ENCODE assay signal across 21 cellular contexts in genomic region chr2:45261746-45262145, GRCh38.
A peak's percentile ranks its signal among the peaks of the same experiment; 100 is the strongest.
DNase-seq lines count a peak whose midpoint lies in the region; ATAC-seq and TF ChIP-seq lines count a peak whose summit lies in the region.
"Had no signal": no experiment of that assay in that cellular context is flagged by ENCODE, and none has a peak within 500 bp of the region (broad histone marks: within the 10 kb centered on the region; RNA-seq: fewer than 3 reads in every experiment).

No MANE protein-coding gene starts in this region.

- no peak for ATAC-seq in GM21717 (IDR thresholded peaks at IDR 0.05; ENCODE audit: unreplicated experiment)
- ATAC-seq: GM23338, K562 had no signal

- H2AFZ ChIP-seq in Loucy (ENCODE audit: low read length) (0 out of 2 replicates have a peak overlapping the region, but pooled peaks have one; percentile 14), OCI-LY1 (ENCODE audit: low read length) (no peak overlapping the region), smooth muscle cell (ENCODE audit: low read depth) (no peak overlapping the region)
- H2AFZ ChIP-seq: GM23338 had no signal

- no peak overlapping the region for H3K27ac Mint-ChIP-seq in Caco-2 (ENCODE audit: unreplicated experiment)
- H3K27ac Mint-ChIP-seq: B cell; CD8-positive, alpha-beta memory T cell; GM23338 had no signal

- H3K9me3 ChIP-seq in Caco-2 (no peaks in the 10 kb centered on the region), Loucy (ENCODE audit: insufficient read depth, low read depth, low read length) (no peaks in the 10 kb centered on the region), OCI-LY1 (ENCODE audit: low read length) (no peaks in the 10 kb centered on the region), smooth muscle cell (replicated peaks; ENCODE audit: low read depth) (no peaks in the 10 kb centered on the region)
- H3K9me3 ChIP-seq: Peyer's patch had no signal

- TF ChIP-seq CTCF in Caco-2 (IDR thresholded peaks at IDR 0.05; ENCODE audit: insufficient read depth in 1 of 2, low read depth in 1 of 2, low read length in 1 of 2, severe bottlenecking in 1 of 2, unreplicated experiment in 1 of 2): no peak
- no peak for TF ChIP-seq CTCF in Loucy (conservative IDR thresholded peaks at IDR 0.05; ENCODE audit: low read length)
- TF ChIP-seq CTCF in OCI-LY1 (IDR thresholded peaks at IDR 0.05; ENCODE audit: low read length): no peak
- no peak for TF ChIP-seq CTCF in smooth muscle cell (IDR thresholded peaks at IDR 0.05; ENCODE audit: borderline replicate concordance, insufficient read depth, poor library complexity, severe bottlenecking)

- CTCF ChIA-PET in Caco-2 (lab: Charles Lee): no interaction called here

- H3K27ac ChIP-seq in OCI-LY1 (ENCODE audit: low read depth, low read length, poor library complexity, severe bottlenecking): peak overlapping the region; percentile 76
- no peak overlapping the region for H3K27ac ChIP-seq in smooth muscle cell (ENCODE audit: low read depth)
- H3K27ac ChIP-seq: Peyer's patch, SK-N-MC had no signal

- DNase-seq in Caco-2 (peak; percentile 40 to 58), left kidney (ENCODE audit: low read depth, low spot score) (peak; percentile 70), smooth muscle cell (lab: John Stamatoyannopoulos, UW; ENCODE audit: unreplicated experiment) (no peak), NCI-H2171 treated with DMSO at 0.1 percent for 48 hours (lab: John Stamatoyannopoulos, UW) (no peak), medulla oblongata (ENCODE audit: extremely low spot score) (no peak)
- DNase-seq: CD8-positive, alpha-beta memory T cell; DMS79 treated with DMSO at 0.1 percent for 48 hours; GF-D8; NCI-H1048; NCI-H1436 treated with DMSO at 0.1 percent for 48 hours; NCI-H2029 treated with DMSO at 0.1 percent for 48 hours; NCI-H345; Peyer's patch; Right ventricle myocardium superior had no signal

- no peaks in the 10 kb centered on the region for H3K36me3 ChIP-seq in Caco-2 (ENCODE audit: control insufficient read depth, insufficient read depth, low read length)
- no peaks in the 10 kb centered on the region for H3K36me3 ChIP-seq in Loucy (ENCODE audit: insufficient read depth, low read length)
- H3K36me3 ChIP-seq in OCI-LY1 (ENCODE audit: insufficient read depth, low read length): no peaks in the 10 kb centered on the region
- no peaks in the 10 kb centered on the region for H3K36me3 ChIP-seq in smooth muscle cell (ENCODE audit: low read depth)
- H3K36me3 ChIP-seq: Peyer's patch had no signal

- H3K9ac ChIP-seq in Loucy (ENCODE audit: low read depth, low read length, poor library complexity, severe bottlenecking) (no peak overlapping the region), OCI-LY1 (ENCODE audit: low read length) (peak overlapping the region; percentile 63), smooth muscle cell (ENCODE audit: low read depth) (no peak overlapping the region)

- no peak overlapping the region for H3K4me3 ChIP-seq in Caco-2 (ENCODE audit: low read depth, low read length)
- H3K4me3 ChIP-seq in Loucy (ENCODE audit: low read length, poor library complexity, severe bottlenecking): no peak overlapping the region
- peak overlapping the region; percentile 52 for H3K4me3 ChIP-seq in OCI-LY1 (ENCODE audit: low read depth, low read length, poor library complexity, severe bottlenecking)
- no peak overlapping the region for H3K4me3 ChIP-seq in smooth muscle cell
- H3K4me3 ChIP-seq: GM23338, K562, Peyer's patch, SK-N-MC had no signal

- no peak overlapping the region for H3K4me3 Mint-ChIP-seq in Caco-2 (ENCODE audit: unreplicated experiment)
- H3K4me3 Mint-ChIP-seq: B cell; CD8-positive, alpha-beta memory T cell; GM23338 had no signal

- H3K79me2 ChIP-seq in Loucy (ENCODE audit: insufficient read depth, low read length) (no peaks in the 10 kb centered on the region), OCI-LY1 (ENCODE audit: insufficient read depth, low read length) (no peaks in the 10 kb centered on the region), smooth muscle cell (ENCODE audit: low read depth) (no peaks in the 10 kb centered on the region)

- H3K9me2 ChIP-seq in Loucy (replicated peaks; ENCODE audit: low read depth, low read length): no peaks in the 10 kb centered on the region
- H3K9me2 ChIP-seq in OCI-LY1 (ENCODE audit: low read depth, low read length): no peaks in the 10 kb centered on the region

- peaks cover 17% of the 10 kb centered on the region for H3K4me1 ChIP-seq in Caco-2
- peaks cover 40% of the 10 kb centered on the region for H3K4me1 ChIP-seq in Loucy (ENCODE audit: insufficient read depth, low read length, poor library complexity, severe bottlenecking)
- H3K4me1 ChIP-seq in OCI-LY1 (ENCODE audit: insufficient read depth, low read length, severe bottlenecking): peaks cover 63% of the 10 kb centered on the region
- H3K4me1 ChIP-seq in smooth muscle cell (ENCODE audit: low read depth): peaks cover 27% of the 10 kb centered on the region
- H3K4me1 ChIP-seq: Peyer's patch had no signal

- H3K27me3 ChIP-seq in Caco-2 (replicated peaks; ENCODE audit: control insufficient read depth, insufficient read depth, low read length): no peaks in the 10 kb centered on the region
- no peaks in the 10 kb centered on the region for H3K27me3 ChIP-seq in Loucy (ENCODE audit: insufficient read depth, low read length, poor library complexity, severe bottlenecking)
- no peaks in the 10 kb centered on the region for H3K27me3 ChIP-seq in OCI-LY1 (ENCODE audit: insufficient read depth, low read length)
- H3K27me3 ChIP-seq in smooth muscle cell (ENCODE audit: low read depth): no peaks in the 10 kb centered on the region
- H3K27me3 ChIP-seq: Peyer's patch had no signal

- H3K4me2 ChIP-seq in Loucy (ENCODE audit: low read depth, low read length, poor library complexity, severe bottlenecking) (peak overlapping the region; percentile 7), OCI-LY1 (ENCODE audit: low read length) (peak overlapping the region; percentile 50), smooth muscle cell (no peak overlapping the region)
- H3K4me2 ChIP-seq: GM23338 had no signal

- peaks cover 10% of the 10 kb centered on the region for H3K9me3 Mint-ChIP-seq in Caco-2 (ENCODE audit: unreplicated experiment)
- H3K9me3 Mint-ChIP-seq: CD8-positive, alpha-beta memory T cell had no signal

- H3F3A ChIP-seq in Loucy (ENCODE audit: low read depth) (no peaks in the 10 kb centered on the region), OCI-LY1 (ENCODE audit: insufficient read depth, low read length) (no peaks in the 10 kb centered on the region), smooth muscle cell (ENCODE audit: low read depth) (no peaks in the 10 kb centered on the region)

- H3K27me3 Mint-ChIP-seq in Caco-2 (ENCODE audit: insufficient read depth, unreplicated experiment): no peaks in the 10 kb centered on the region

- peaks cover 14% of the 10 kb centered on the region for H3K4me1 Mint-ChIP-seq in Caco-2 (ENCODE audit: low read depth, unreplicated experiment)
- H3K4me1 Mint-ChIP-seq: CD8-positive, alpha-beta memory T cell had no signal

- no TSS peak for BruUV-seq in Caco-2 (replicated peaks; lab: Mats Ljungman, UMichigan)

- POLR2A ChIA-PET in Caco-2 (lab: Charles Lee): interaction anchor here (0.5 kb wide), 1 partner anchor 12 kb away, joined by 6 read pairs; no protein-coding TSS in a partner anchor

- peaks cover 4% of the 10 kb centered on the region for H3K36me3 Mint-ChIP-seq in Caco-2 (ENCODE audit: insufficient read depth, unreplicated experiment)
- H3K36me3 Mint-ChIP-seq: CD8-positive, alpha-beta memory T cell had no signal

- 63% methylated on average over 4 of the region's 4 CpGs for whole genome bisulfite sequencing in smooth muscle cell (ENCODE audit: low lambda C conversion rate)

- intact Hi-C loops in Caco-2 (cut with micrococcal nuclease; ENCODE audit: unreplicated experiment): no loop called here

- H4K20me1 ChIP-seq in Loucy (ENCODE audit: insufficient read depth, low read length, poor library complexity, severe bottlenecking) (no peaks in the 10 kb centered on the region), OCI-LY1 (ENCODE audit: insufficient read depth, low read length) (no peaks in the 10 kb centered on the region), smooth muscle cell (ENCODE audit: low read depth) (no peaks in the 10 kb centered on the region)

Comparison
In these comparisons a context has a peak if more than half of its experiments do, and no peak if none do; other contexts are left out.
1. DNase-seq: peak in Caco-2 (2 of 2) and left kidney (single experiment); none in smooth muscle cell (single experiment), NCI-H2171 treated with DMSO at 0.1 percent for 48 hours (single experiment) and medulla oblongata (single experiment).